Comparison of ENCODE assay signal across 10 cellular contexts in genomic region chr12:12403264-12404248, GRCh38. TPM values are rescaled to one million over a fixed set of nuclear protein-coding genes. Genes with fewer than 3 reads are reported as not detected.
DNase-seq lines count a peak whose midpoint lies in the region; ATAC-seq and TF ChIP-seq lines count a peak whose summit lies in the region.
"Had no signal": no experiment of that assay in that cellular context is flagged by ENCODE, and none has a peak within 500 bp of the region (broad histone marks: within the 10 kb centered on the region; RNA-seq: fewer than 3 reads in every experiment).

No MANE protein-coding gene starts in this region.

- no peaks in the 10 kb centered on the region for H3K27me3 ChIP-seq in BLaER1 treated with 17β-estradiol and CSF1 and Interleukin-3, amounts not matched to agents 10 nM and 100 nM
- no peaks in the 10 kb centered on the region for H3K27me3 ChIP-seq in body of pancreas

- ATAC-seq in body of pancreas (peak; percentile 67), GM21619 (IDR thresholded peaks at IDR 0.05; ENCODE audit: unreplicated experiment) (no peak)

- H3K4me2 ChIP-seq in BLaER1 treated with 17β-estradiol and CSF1 and Interleukin-3, amounts not matched to agents 10 nM and 100 nM = peak overlapping the region; percentile 30 to 82 (median 47); a peak in 21 of 22 replicates

- WGBS in body of pancreas, 2 donors = 33 to 37% methylated on average over 9 of the region's 9 CpGs

- TF ChIP-seq POLR2A in body of pancreas (IDR thresholded peaks at IDR 0.05) = no peak

- H4K20me1 ChIP-seq in BLaER1 treated with 17β-estradiol and CSF1 and Interleukin-3, amounts not matched to agents 10 nM and 100 nM = no peaks in the 10 kb centered on the region

- H3K27ac ChIP-seq in BLaER1 treated with 17β-estradiol and CSF1 and Interleukin-3, amounts not matched to agents 10 nM and 100 nM = peak overlapping the region in 8 of 11 experiments; percentile 11 to 58 (median 46); a peak in 13 of 22 replicates
- peak overlapping the region in 3 of 4 donors; percentile 59 to 81 (median 76) for H3K27ac ChIP-seq in body of pancreas
- H3K27ac ChIP-seq: epithelial cell of prostate had no signal

- peaks cover 0 to 9% (median 0%) of the 10 kb centered on the region in 11 experiments; a peak in 5 of 22 replicates for H3K9me3 ChIP-seq in BLaER1 treated with 17β-estradiol and CSF1 and Interleukin-3, amounts not matched to agents 10 nM and 100 nM (replicated peaks in 1 of 11)
- no peaks in the 10 kb centered on the region for H3K9me3 ChIP-seq in body of pancreas

- intact Hi-C loops in body of pancreas (cut with DNase I) = no loop called here

- DNase-seq in LoVo (ENCODE audit: low spot score) (peak; percentile 90), body of pancreas (peak in 1 of 4 donors; percentile 17), mucosa of gallbladder (ENCODE audit: low spot score) (peak; percentile 65), OCI-M2 (lab: John Stamatoyannopoulos, UW; ENCODE audit: unreplicated experiment) (no peak), NCI-H1436 (lab: John Stamatoyannopoulos, UW) (no peak), germinal center (ENCODE audit: low spot score) (no peak)
- DNase-seq: activated naive CD8-positive, alpha-beta T cell treated with anti-CD3 and anti-CD28 coated beads, Interleukin-2, amount 10 ng/mL, durations not matched to agents 7 days and 5 days had no signal

- peak overlapping the region in 1 of 11 experiments; percentile 18; a peak in 4 of 22 replicates for H3K9ac ChIP-seq in BLaER1 treated with 17β-estradiol and CSF1 and Interleukin-3, amounts not matched to agents 10 nM and 100 nM

- peaks cover 18 to 35% (median 23%) of the 10 kb centered on the region in 10 experiments for H3K4me1 ChIP-seq in BLaER1 treated with 17β-estradiol and CSF1 and Interleukin-3, amounts not matched to agents 10 nM and 100 nM
- H3K4me1 ChIP-seq in body of pancreas = peaks cover 78% of the 10 kb centered on the region

- TF ChIP-seq CTCF in body of pancreas (IDR thresholded peaks at IDR 0.05) = no peak

- H3K36me3 ChIP-seq in BLaER1 treated with 17β-estradiol and CSF1 and Interleukin-3, amounts not matched to agents 10 nM and 100 nM = peaks cover 0 to 8% (median 0%) of the 10 kb centered on the region in 11 experiments; a peak in 4 of 22 replicates
- H3K36me3 ChIP-seq in body of pancreas (replicated peaks in 1 of 2; ENCODE audit: insufficient read depth in 1 of 2, low read depth in 2 of 2) = no peaks in the 10 kb centered on the region

- H3K4me3 ChIP-seq in BLaER1 treated with 17β-estradiol and CSF1 and Interleukin-3, amounts not matched to agents 10 nM and 100 nM = no peak overlapping the region
- H3K4me3 ChIP-seq in body of pancreas = no peak overlapping the region

RNA-seq across cellular contexts. Expression of gene BORCS5, which starts 46.7 kb away (rescaled TPM):
- 10 to 100 TPM in 1 of 2 donors, 1 to 10 TPM in 1; 5.6 to 18.4 TPM for total RNA-seq in body of pancreas
- 14.2 TPM for total RNA-seq in mucosa of gallbladder

RNA-seq across cellular contexts. Expression of gene MANSC1, which starts 53.5 kb away (rescaled TPM):
- 10 to 100 TPM in 1 of 2 donors, 1 to 10 TPM in 1; 8.9 to 12.2 TPM for total RNA-seq in body of pancreas
- total RNA-seq in mucosa of gallbladder = 66.7 TPM

Comparison
In these comparisons a context has a peak if more than half of its experiments do, and no peak if none do; other contexts are left out.
1. DNase-seq: peak in LoVo (single experiment) and mucosa of gallbladder (single experiment); none in OCI-M2 (single experiment), NCI-H1436 (single experiment) and germinal center (single experiment).